ENCODE assay signal across 2 cellular contexts in the genomic region with DNA sequence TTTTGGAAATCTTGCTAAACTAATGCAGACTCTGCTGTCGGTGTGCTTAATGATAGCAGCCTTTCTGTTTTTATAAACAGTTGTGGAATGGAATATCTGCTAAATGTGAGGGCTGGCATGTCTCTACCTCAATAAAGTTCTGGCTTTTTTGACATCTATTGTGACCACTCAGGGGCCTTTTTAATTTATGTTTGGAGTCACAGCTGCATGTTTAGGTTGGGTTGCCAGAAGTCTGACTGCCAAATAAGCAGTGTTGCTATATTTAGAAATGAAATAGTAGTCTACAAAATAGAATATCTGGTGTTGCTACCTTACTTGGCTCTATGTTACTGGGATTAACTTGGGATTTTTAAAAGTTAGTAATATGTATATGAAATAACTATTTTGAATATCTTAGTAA.
TF ChIP-seq lines count a peak whose summit lies in the region.

No MANE protein-coding gene starts in this region.

TF ChIP-seq in liver, 16 proteins besides CTCF, POLR2A, EP300 and RAD21 (continued from another document):
- TF ChIP-seq, protein P1, sequence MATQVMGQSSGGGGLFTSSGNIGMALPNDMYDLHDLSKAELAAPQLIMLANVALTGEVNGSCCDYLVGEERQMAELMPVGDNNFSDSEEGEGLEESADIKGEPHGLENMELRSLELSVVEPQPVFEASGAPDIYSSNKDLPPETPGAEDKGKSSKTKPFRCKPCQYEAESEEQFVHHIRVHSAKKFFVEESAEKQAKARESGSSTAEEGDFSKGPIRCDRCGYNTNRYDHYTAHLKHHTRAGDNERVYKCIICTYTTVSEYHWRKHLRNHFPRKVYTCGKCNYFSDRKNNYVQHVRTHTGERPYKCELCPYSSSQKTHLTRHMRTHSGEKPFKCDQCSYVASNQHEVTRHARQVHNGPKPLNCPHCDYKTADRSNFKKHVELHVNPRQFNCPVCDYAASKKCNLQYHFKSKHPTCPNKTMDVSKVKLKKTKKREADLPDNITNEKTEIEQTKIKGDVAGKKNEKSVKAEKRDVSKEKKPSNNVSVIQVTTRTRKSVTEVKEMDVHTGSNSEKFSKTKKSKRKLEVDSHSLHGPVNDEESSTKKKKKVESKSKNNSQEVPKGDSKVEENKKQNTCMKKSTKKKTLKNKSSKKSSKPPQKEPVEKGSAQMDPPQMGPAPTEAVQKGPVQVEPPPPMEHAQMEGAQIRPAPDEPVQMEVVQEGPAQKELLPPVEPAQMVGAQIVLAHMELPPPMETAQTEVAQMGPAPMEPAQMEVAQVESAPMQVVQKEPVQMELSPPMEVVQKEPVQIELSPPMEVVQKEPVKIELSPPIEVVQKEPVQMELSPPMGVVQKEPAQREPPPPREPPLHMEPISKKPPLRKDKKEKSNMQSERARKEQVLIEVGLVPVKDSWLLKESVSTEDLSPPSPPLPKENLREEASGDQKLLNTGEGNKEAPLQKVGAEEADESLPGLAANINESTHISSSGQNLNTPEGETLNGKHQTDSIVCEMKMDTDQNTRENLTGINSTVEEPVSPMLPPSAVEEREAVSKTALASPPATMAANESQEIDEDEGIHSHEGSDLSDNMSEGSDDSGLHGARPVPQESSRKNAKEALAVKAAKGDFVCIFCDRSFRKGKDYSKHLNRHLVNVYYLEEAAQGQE (IDR thresholded peaks at IDR 0.05), result no peak
- TF ChIP-seq, protein P2, sequence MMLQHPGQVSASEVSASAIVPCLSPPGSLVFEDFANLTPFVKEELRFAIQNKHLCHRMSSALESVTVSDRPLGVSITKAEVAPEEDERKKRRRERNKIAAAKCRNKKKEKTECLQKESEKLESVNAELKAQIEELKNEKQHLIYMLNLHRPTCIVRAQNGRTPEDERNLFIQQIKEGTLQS (IDR thresholded peaks at IDR 0.05), result no peak
- TF ChIP-seq, protein P3, sequence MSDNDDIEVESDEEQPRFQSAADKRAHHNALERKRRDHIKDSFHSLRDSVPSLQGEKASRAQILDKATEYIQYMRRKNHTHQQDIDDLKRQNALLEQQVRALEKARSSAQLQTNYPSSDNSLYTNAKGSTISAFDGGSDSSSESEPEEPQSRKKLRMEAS (IDR thresholded peaks at IDR 0.05), result no peak
- no peak for TF ChIP-seq FOXA1 (IDR thresholded peaks at IDR 0.05)
- TF ChIP-seq, protein P4, sequence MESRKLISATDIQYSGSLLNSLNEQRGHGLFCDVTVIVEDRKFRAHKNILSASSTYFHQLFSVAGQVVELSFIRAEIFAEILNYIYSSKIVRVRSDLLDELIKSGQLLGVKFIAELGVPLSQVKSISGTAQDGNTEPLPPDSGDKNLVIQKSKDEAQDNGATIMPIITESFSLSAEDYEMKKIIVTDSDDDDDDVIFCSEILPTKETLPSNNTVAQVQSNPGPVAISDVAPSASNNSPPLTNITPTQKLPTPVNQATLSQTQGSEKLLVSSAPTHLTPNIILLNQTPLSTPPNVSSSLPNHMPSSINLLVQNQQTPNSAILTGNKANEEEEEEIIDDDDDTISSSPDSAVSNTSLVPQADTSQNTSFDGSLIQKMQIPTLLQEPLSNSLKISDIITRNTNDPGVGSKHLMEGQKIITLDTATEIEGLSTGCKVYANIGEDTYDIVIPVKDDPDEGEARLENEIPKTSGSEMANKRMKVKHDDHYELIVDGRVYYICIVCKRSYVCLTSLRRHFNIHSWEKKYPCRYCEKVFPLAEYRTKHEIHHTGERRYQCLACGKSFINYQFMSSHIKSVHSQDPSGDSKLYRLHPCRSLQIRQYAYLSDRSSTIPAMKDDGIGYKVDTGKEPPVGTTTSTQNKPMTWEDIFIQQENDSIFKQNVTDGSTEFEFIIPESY (IDR thresholded peaks at IDR 0.05), result no peak
- TF ChIP-seq EGR1 (IDR thresholded peaks at IDR 0.05; ENCODE audit: low read depth in 2 of 2), result no peak
- no peak for TF ChIP-seq HNF4A (conservative IDR thresholded peaks at IDR 0.05)
- TF ChIP-seq SP1 (IDR thresholded peaks at IDR 0.05), result no peak
- no peak for TF ChIP-seq JUND (IDR thresholded peaks at IDR 0.05)
- no peak for TF ChIP-seq YY1 (IDR thresholded peaks at IDR 0.05)
- TF ChIP-seq NR2F2 (IDR thresholded peaks at IDR 0.05), result no peak
TF ChIP-seq in liver: peak in this region for 0.

TF ChIP-seq in HepG2, 621 proteins besides CTCF, POLR2A, EP300 and RAD21 (continued from another document):
- TF ChIP-seq ZBTB4 (CRISPR knock-in tag; IDR thresholded peaks at IDR 0.05; ENCODE audit: borderline replicate concordance) (no peak), RFX5 (IDR thresholded peaks at IDR 0.05; ENCODE audit: low read depth, low read length) (no peak)
